In genomic region chr12:125688881-125689280, GRCh38 we compare ENCODE assay signal across 24 cellular contexts.
DNase-seq lines count a peak whose midpoint lies in the region; ATAC-seq and TF ChIP-seq lines count a peak whose summit lies in the region.
"Had no signal": no experiment of that assay in that cellular context is flagged by ENCODE, and none has a peak within 500 bp of the region (broad histone marks: within the 10 kb centered on the region; RNA-seq: fewer than 3 reads in every experiment).

No MANE protein-coding gene starts in this region.

- H2BK20ac ChIP-seq in IMR-90 (ENCODE audit: low read depth, low read length), result no peak overlapping the region

- TF ChIP-seq POLR2A in IMR-90 (IDR thresholded peaks at IDR 0.05; ENCODE audit: low read depth, low read length) (no peak), gastroesophageal sphincter (IDR thresholded peaks at IDR 0.05) (no peak)

- H2BK12ac ChIP-seq in neuronal stem cell (ENCODE audit: low read length), result peak overlapping the region; percentile 73

- H2BK120ac ChIP-seq in IMR-90 (ENCODE audit: low read depth, low read length), result no peak overlapping the region
- H2BK120ac ChIP-seq in neuronal stem cell (ENCODE audit: low read depth, low read length), result peak overlapping the region; percentile 69

- H4K8ac ChIP-seq in IMR-90 (ENCODE audit: low read depth in 2 of 2, low read length in 2 of 2) (no peak overlapping the region), neuronal stem cell (ENCODE audit: low read depth, low read length) (no peak overlapping the region)

- no peak overlapping the region for H3K56ac ChIP-seq in IMR-90 (ENCODE audit: extremely low read depth, insufficient read depth, low read length)

- H3K4ac ChIP-seq in IMR-90 (ENCODE audit: low read depth, low read length) (no peak overlapping the region), neuronal stem cell (ENCODE audit: low read length) (no peak overlapping the region)

- CTCF ChIA-PET in IMR-90 (lab: Yijun Ruan, JAX), result no interaction called here

- H3K23ac ChIP-seq in IMR-90 (ENCODE audit: low read depth, low read length), result no peak overlapping the region
- H3K23ac ChIP-seq in neuronal stem cell (ENCODE audit: low read depth, low read length, poor library complexity), result peak overlapping the region; percentile 46

- H3K27me3 ChIP-seq in IMR-90 (ENCODE audit: control insufficient read depth, insufficient read depth, low read length), result no peaks in the 10 kb centered on the region
- peaks cover 43% of the 10 kb centered on the region for H3K27me3 ChIP-seq in gastroesophageal sphincter
- no peaks in the 10 kb centered on the region for H3K27me3 ChIP-seq in neuronal stem cell (ENCODE audit: control insufficient read depth in 3 of 3, insufficient read depth in 3 of 3, low read depth in 1 of 3, low read length in 3 of 3)
- H3K27me3 ChIP-seq: BE2C, BLaER1 had no signal

- POLR2A ChIA-PET in IMR-90 (lab: Charles Lee; ENCODE audit: unreplicated experiment), result no interaction called here

- no peak for TF ChIP-seq EP300 in gastroesophageal sphincter (IDR thresholded peaks at IDR 0.05)

- H3K9me3 ChIP-seq in IMR-90 (ENCODE audit: control insufficient read depth, insufficient read depth, low read length), result peaks cover 47% of the 10 kb centered on the region
- H3K9me3 ChIP-seq in gastroesophageal sphincter, result no peaks in the 10 kb centered on the region
- no peaks in the 10 kb centered on the region for H3K9me3 ChIP-seq in neuronal stem cell (replicated peaks in 1 of 2; ENCODE audit: control insufficient read depth in 2 of 2, insufficient read depth in 1 of 2, low read depth in 1 of 2, low read length in 2 of 2)
- H3K9me3 ChIP-seq: BE2C, BLaER1 had no signal

- dilution Hi-C loops in IMR-90 (cut with HindIII; ENCODE audit: low sequenced_read_pairs, unreplicated experiment), result no loop called here

- intact Hi-C loops in IMR-90 (cut with micrococcal nuclease), result no loop called here

- DNase-seq in IMR-90 (no peak), neuronal stem cell (ENCODE audit: low spot score) (no peak), SW 1271 (lab: John Stamatoyannopoulos, UW) (no peak), superior temporal gyrus (ENCODE audit: extremely low spot score) (no peak), medulla oblongata (ENCODE audit: extremely low spot score) (no peak), HCEC 1CT (no peak)
- DNase-seq: 8988T; ACHN; BE2C; C1 segment of cervical spinal cord; CD4-positive, alpha-beta memory T cell; CD4-positive, CD25-positive, alpha-beta regulatory T cell; CD8-positive, alpha-beta memory T cell; COR-L47; DMS 273 treated with DMSO at 0.1 percent for 48 hours; DMS153; DMS53; DMS79; DND-41; EL; GDM1 had no signal

- H2BK15ac ChIP-seq in IMR-90 (ENCODE audit: low read depth, low read length), result no peak overlapping the region
- H2BK15ac ChIP-seq in neuronal stem cell (ENCODE audit: low read length), result peak overlapping the region; percentile 77

- H4K5ac ChIP-seq in IMR-90 (ENCODE audit: low read depth, low read length), result no peak overlapping the region

- ATAC-seq in IMR-90 (ENCODE audit: low read depth) (no peak), gastroesophageal sphincter (peak; percentile 19)
- ATAC-seq: GM12878 had no signal

- in situ Hi-C loops in IMR-90 (cut with MboI; ENCODE audit: low sequenced_read_pairs), result no loop called here

- BruUV-seq in IMR-90 (replicated peaks; lab: Mats Ljungman, UMichigan), result no TSS peak

- H3K9me1 ChIP-seq in IMR-90 (ENCODE audit: insufficient read depth, low read length), result no peaks in the 10 kb centered on the region

- no peaks in the 10 kb centered on the region for H3K36me3 ChIP-seq in IMR-90 (ENCODE audit: control insufficient read depth, insufficient read depth, low read length)
- H3K36me3 ChIP-seq in gastroesophageal sphincter, result no peaks in the 10 kb centered on the region
- H3K36me3 ChIP-seq in neuronal stem cell (replicated peaks in 1 of 2; ENCODE audit: control insufficient read depth in 2 of 2, insufficient read depth in 2 of 2, low read length in 2 of 2), result no peaks in the 10 kb centered on the region
- H3K36me3 ChIP-seq: BE2C, BLaER1 had no signal

- no peak overlapping the region for H3K14ac ChIP-seq in IMR-90 (replicated peaks; ENCODE audit: low read depth, low read length)
- H3K14ac ChIP-seq in neuronal stem cell (ENCODE audit: low read length), result peak overlapping the region; percentile 42

- peak overlapping the region; percentile 14 for H2AFZ ChIP-seq in IMR-90 (replicated peaks; ENCODE audit: low read length, poor library complexity)
- no peak overlapping the region for H2AFZ ChIP-seq in neuronal stem cell (ENCODE audit: low read length)

- H3K4me3 ChIP-seq in IMR-90 (ENCODE audit: insufficient read depth, low read depth, low read length) (no peak overlapping the region), gastroesophageal sphincter (no peak overlapping the region), neuronal stem cell (ENCODE audit: low read length in 2 of 2) (no peak overlapping the region)
- H3K4me3 ChIP-seq: BLaER1, GM12878 had no signal

- H2AK5ac ChIP-seq in IMR-90 (ENCODE audit: low read depth, low read length) (no peak overlapping the region), neuronal stem cell (ENCODE audit: low read depth, low read length) (peak overlapping the region; percentile 49)

- H2BK5ac ChIP-seq in IMR-90 (ENCODE audit: low read depth, low read length, poor library complexity, severe bottlenecking) (no peak overlapping the region), neuronal stem cell (ENCODE audit: low read length) (peak overlapping the region; percentile 39)

- H3K79me1 ChIP-seq in IMR-90 (ENCODE audit: low read depth in 1 of 2, low read length in 2 of 2), result no peaks in the 10 kb centered on the region
- H3K79me1 ChIP-seq in neuronal stem cell (ENCODE audit: low read depth, low read length), result no peaks in the 10 kb centered on the region

- H4K20me1 ChIP-seq in IMR-90 (ENCODE audit: insufficient read depth, low read length), result no peaks in the 10 kb centered on the region
- H4K20me1 ChIP-seq: BLaER1 had no signal

- TF ChIP-seq CTCF in IMR-90 (conservative IDR thresholded peaks at IDR 0.05; ENCODE audit: low read depth, low read length) (no peak), gastroesophageal sphincter (IDR thresholded peaks at IDR 0.05) (no peak)

- H3K9ac ChIP-seq in IMR-90 (ENCODE audit: low read depth, low read length) (no peak overlapping the region), neuronal stem cell (ENCODE audit: low read depth, low read length, poor library complexity) (no peak overlapping the region)
- H3K9ac ChIP-seq: BLaER1 had no signal

- H3K4me1 ChIP-seq in IMR-90 (ENCODE audit: control insufficient read depth, insufficient read depth, low read length), result no peaks in the 10 kb centered on the region
- H3K4me1 ChIP-seq in gastroesophageal sphincter, result no peaks in the 10 kb centered on the region
- H3K4me1 ChIP-seq in neuronal stem cell (ENCODE audit: control insufficient read depth in 2 of 2, insufficient read depth in 1 of 2, low read depth in 1 of 2, low read length in 2 of 2), result no peaks in the 10 kb centered on the region
- H3K4me1 ChIP-seq: BE2C, BLaER1 had no signal

- no peak overlapping the region for H2AK9ac ChIP-seq in IMR-90 (replicated peaks; ENCODE audit: low read depth, low read length, poor library complexity)

- H3K4me2 ChIP-seq in IMR-90 (ENCODE audit: low read depth, low read length), result no peak overlapping the region
- H3K4me2 ChIP-seq in neuronal stem cell (ENCODE audit: insufficient read depth, low read length, poor library complexity, severe bottlenecking), result no peak overlapping the region
- H3K4me2 ChIP-seq: BLaER1 had no signal

- H4K91ac ChIP-seq in IMR-90 (ENCODE audit: insufficient read depth, low read depth, low read length) (no peak overlapping the region), neuronal stem cell (ENCODE audit: low read depth, low read length, poor library complexity) (no peak overlapping the region)

- H3K18ac ChIP-seq in IMR-90 (ENCODE audit: low read depth, low read length) (no peak overlapping the region), neuronal stem cell (ENCODE audit: low read length) (peak overlapping the region; percentile 40)

- TF ChIP-seq RAD21 in IMR-90 (IDR thresholded peaks at IDR 0.05; ENCODE audit: low read length), result no peak

- no peak overlapping the region for H3K27ac ChIP-seq in IMR-90 (ENCODE audit: insufficient read depth, low read length)
- no peak overlapping the region for H3K27ac ChIP-seq in gastroesophageal sphincter
- H3K27ac ChIP-seq in neuronal stem cell (replicated peaks; ENCODE audit: low read length), result no peak overlapping the region
- H3K27ac ChIP-seq: BLaER1 had no signal

- 100% methylated on average over 3 of the region's 5 CpGs; no CpG with 5 or more reads in 1 of the 2 experiments for WGBS in IMR-90 (ENCODE audit: extremely low coverage in 2 of 2, insufficient read length in 1 of 2), 2 experiments
- 83 to 100% methylated on average over 1 to 5 of the region's 5 CpGs for WGBS in gastroesophageal sphincter (ENCODE audit: low coverage in 1 of 2), 2 donors
- WGBS in neuronal stem cell (ENCODE audit: extremely low coverage in 2 of 2, insufficient read length in 2 of 2, insufficient replicate concordance in 1 of 2), 2 donors, result no CpG with 5 or more reads among the region's 5 CpGs

TF ChIP-seq in IMR-90, 13 proteins besides CTCF, POLR2A, EP300 and RAD21:
- TF ChIP-seq CEBPB (IDR thresholded peaks at IDR 0.05; ENCODE audit: low read depth, low read length) (no peak), MAFK (IDR thresholded peaks at IDR 0.05; ENCODE audit: low read depth, low read length) (no peak)
